10 cellular contexts compared by ENCODE assay signal in genomic region chr22:29385748-29386147, GRCh38. TPM values are rescaled to one million over a fixed set of nuclear protein-coding genes. Genes with fewer than 3 reads are reported as not detected.
DNase-seq lines count a peak whose midpoint lies in the region; ATAC-seq, FAIRE-seq and TF ChIP-seq lines count a peak whose summit lies in the region.
"Had no signal": no experiment of that assay in that cellular context is flagged by ENCODE, and none has a peak within 500 bp of the region (broad histone marks: within the 10 kb centered on the region; RNA-seq: fewer than 3 reads in every experiment).

No MANE protein-coding gene starts in this region.

- no peaks in the 10 kb centered on the region for H3K9me3 Mint-ChIP-seq in IgD-negative memory B cell

- FAIRE-seq in D721Med (lab: Jason Lieb, UNC), result no peak

- DNase-seq in GM12864 (ENCODE audit: low read depth) (peak; percentile 59), body of pancreas (peak in 3 of 4 donors; percentile 53 to 69 (median 57)), posterior vena cava (ENCODE audit: low spot score) (peak; percentile 85), D721Med (ENCODE audit: insufficient read length, low spot score) (no peak), kidney tubule cell (ENCODE audit: low spot score) (no peak)

- H3K36me3 Mint-ChIP-seq in IgD-negative memory B cell, result peaks cover 5% of the 10 kb centered on the region

- ATAC-seq in body of pancreas (no peak), GM21360 (IDR thresholded peaks at IDR 0.05; ENCODE audit: unreplicated experiment) (no peak), GM21786 (IDR thresholded peaks at IDR 0.05; ENCODE audit: unreplicated experiment) (no peak)

- H3K4me3 Mint-ChIP-seq in IgD-negative memory B cell, result peak overlapping the region; percentile 84 to 98 (median 96)

- H3K27ac Mint-ChIP-seq in IgD-negative memory B cell, result peak overlapping the region; percentile 92 to 98 (median 97)

- H3K27me3 ChIP-seq in body of pancreas, result no peaks in the 10 kb centered on the region

- H3K36me3 ChIP-seq in body of pancreas (replicated peaks in 1 of 2; ENCODE audit: insufficient read depth in 1 of 2, low read depth in 2 of 2), result no peaks in the 10 kb centered on the region

- no peak for TF ChIP-seq CTCF in GM12864 (IDR thresholded peaks at IDR 0.05; ENCODE audit: low read depth, low read length, missing control alignments)
- TF ChIP-seq CTCF in body of pancreas (IDR thresholded peaks at IDR 0.05), result no peak
- no peak for TF ChIP-seq CTCF in D721Med (IDR thresholded peaks at IDR 0.05; ENCODE audit: insufficient read depth, missing control alignments)

- intact Hi-C loops in body of pancreas (cut with DNase I) (no loop called here), posterior vena cava (cut with DNase I) (no loop called here)

- peaks cover 48 to 58% (median 50%) of the 10 kb centered on the region in 3 donors for H3K4me1 Mint-ChIP-seq in IgD-negative memory B cell

- H3K27me3 Mint-ChIP-seq in IgD-negative memory B cell, result no peaks in the 10 kb centered on the region

- H3K4me3 ChIP-seq in GM12864 (ENCODE audit: low read depth, low read length), result no peak overlapping the region
- no peak overlapping the region for H3K4me3 ChIP-seq in body of pancreas

- H3K4me1 ChIP-seq in body of pancreas, result peaks cover 78% of the 10 kb centered on the region

- peak overlapping the region; percentile 26 to 95 (median 76) for H3K27ac ChIP-seq in body of pancreas
- H3K27ac ChIP-seq: epithelial cell of prostate had no signal

- 4 to 8% methylated on average over 4 of the region's 4 CpGs for WGBS in body of pancreas, 2 donors

- H3K9me3 ChIP-seq in body of pancreas, result no peaks in the 10 kb centered on the region

- TF ChIP-seq POLR2A in body of pancreas (IDR thresholded peaks at IDR 0.05), result peak in 1 of 3 donors; percentile 51

RNA-seq across cellular contexts. Expression of gene AP1B1, which starts 2.6 kb away (rescaled TPM):
- 45.9 TPM for polyA plus RNA-seq in IgD-negative memory B cell
- total RNA-seq in body of pancreas (10 to 100 TPM; 45.5 to 66.9 TPM), posterior vena cava (10 to 100 TPM; 53.7 to 63.0 TPM)

RNA-seq across cellular contexts. Expression of gene RFPL1, which starts 52.6 kb away (rescaled TPM):
- polyA plus RNA-seq in IgD-negative memory B cell, result not detected
- total RNA-seq in body of pancreas (not detected), posterior vena cava (not detected)
- total RNA-seq: mucosa of gallbladder had no signal

Comparison
In these comparisons a context has a peak if more than half of its experiments do, and no peak if none do; other contexts are left out.
1. DNase-seq: peak in GM12864 (single experiment), body of pancreas (3 of 4) and posterior vena cava (single experiment); none in D721Med (single experiment) and kidney tubule cell (single experiment).